8 cellular contexts compared by ENCODE assay signal in the genomic region with DNA sequence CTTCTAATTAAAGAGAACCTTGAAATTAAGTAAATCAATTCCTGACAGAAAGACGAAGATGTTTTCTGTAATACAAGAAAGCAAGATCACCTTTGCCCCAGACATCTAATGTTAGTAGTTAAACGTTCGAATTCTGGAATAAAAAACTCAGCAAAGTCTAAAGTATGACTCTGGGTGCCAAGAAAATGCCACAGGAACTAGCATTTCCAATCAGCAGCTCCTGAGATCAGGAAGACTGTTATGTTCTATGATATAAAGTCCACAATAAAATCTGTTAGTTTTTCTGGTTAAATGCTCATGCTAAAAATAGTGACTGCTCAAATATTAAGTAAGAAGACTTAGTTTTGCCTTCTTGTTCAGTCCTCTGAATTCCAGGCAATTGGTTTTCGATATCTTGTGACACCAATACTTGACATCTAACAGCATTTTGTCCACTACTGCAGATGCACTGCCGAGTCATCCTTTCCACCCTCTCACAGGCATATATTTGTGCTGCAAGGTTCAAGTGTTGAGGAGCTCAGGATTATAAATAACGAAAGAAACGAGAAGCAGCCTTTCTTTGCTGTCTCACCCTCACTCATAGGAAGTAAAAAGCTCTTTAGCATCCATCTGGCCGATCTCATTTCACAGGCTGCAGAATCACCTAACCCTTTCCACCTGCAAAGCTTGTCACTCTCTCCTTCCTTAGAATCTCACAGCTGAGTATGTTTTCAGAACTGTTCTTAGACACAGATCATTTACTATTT. TPM values are rescaled to one million over a fixed set of nuclear protein-coding genes. Genes with fewer than 3 reads are reported as not detected.
DNase-seq lines count a peak whose midpoint lies in the region; ATAC-seq and TF ChIP-seq lines count a peak whose summit lies in the region.

No MANE protein-coding gene starts in this region.

- intact Hi-C loops in posterior cingulate gyrus (cut with DNase I): loop anchor here (10.0 kb wide), 1 partner anchor 269 kb away; a partner anchor contains a TSS

- DNase-seq in EH (ENCODE audit: low read depth): peak; percentile 72
- peak; percentile 69 for DNase-seq in astrocyte of the spinal cord (ENCODE audit: low read depth, low spot score)
- peak; percentile 50 for DNase-seq in myocyte (ENCODE audit: low read depth)
- no peak for DNase-seq in GF-D8 (lab: John Stamatoyannopoulos, UW)
- no peak for DNase-seq in NCI-H2029 (lab: John Stamatoyannopoulos, UW)
- no peak for DNase-seq in posterior cingulate gyrus

- in situ Hi-C loops in astrocyte of the spinal cord (cut with HindIII; ENCODE audit: low sequenced_read_pairs): no loop called here

- peak overlapping the region; percentile 20 for H3K4me3 ChIP-seq in astrocyte of the spinal cord (ENCODE audit: low read depth, low read length)

- TF ChIP-seq CTCF in astrocyte of the spinal cord (IDR thresholded peaks at IDR 0.05; ENCODE audit: low read depth, low read length): no peak

- ATAC-seq in HG03159 (IDR thresholded peaks at IDR 0.05; ENCODE audit: unreplicated experiment) (peak; percentile 41), GM21576 (IDR thresholded peaks at IDR 0.05; ENCODE audit: unreplicated experiment) (no peak)

RNA-seq across cellular contexts. Expression of a gene that starts 32.0 kb away (rescaled TPM):
- total RNA-seq in myocyte: 12.2 and 14.3 TPM in 2 replicates
- polyA plus RNA-seq in myocyte (2012): 37.7 TPM

RNA-seq across cellular contexts. Expression of a gene that starts 54.5 kb away (rescaled TPM):
- total RNA-seq in myocyte: not detected in 2 replicates
- not detected for polyA plus RNA-seq in myocyte (2012)

Comparison
In these comparisons a context has a peak if more than half of its experiments do, and no peak if none do; other contexts are left out.
1. DNase-seq: peak in EH (single experiment), astrocyte of the spinal cord (single experiment) and myocyte (single experiment); none in GF-D8 (single experiment), NCI-H2029 (single experiment) and posterior cingulate gyrus (0 of 10).